8 cellular contexts compared by ENCODE assay signal in genomic region chr11:62666259-62666926, GRCh38. TPM values are rescaled to one million over a fixed set of nuclear protein-coding genes. Genes with fewer than 3 reads are reported as not detected.
DNase-seq lines count a peak whose midpoint lies in the region; ATAC-seq and TF ChIP-seq lines count a peak whose summit lies in the region.

No MANE protein-coding gene starts in this region.

- peaks cover 71% of the 10 kb centered on the region for H3K79me2 ChIP-seq in mammary epithelial cell (ENCODE audit: insufficient read depth, low read length)

- H3K9me3 ChIP-seq in mammary epithelial cell (replicated peaks; ENCODE audit: insufficient read depth, low read length): no peaks in the 10 kb centered on the region
- no peaks in the 10 kb centered on the region for H3K9me3 ChIP-seq in mucosa of rectum (ENCODE audit: control insufficient read depth in 2 of 2, low read length in 2 of 2)

- H3K27ac ChIP-seq in mammary epithelial cell (ENCODE audit: insufficient read depth, low read depth, low read length) (peak overlapping the region; percentile 37), mucosa of rectum (ENCODE audit: low read depth in 2 of 2, low read length in 2 of 2) (peak overlapping the region; percentile 91 to 92)

- WGBS in mammary epithelial cell (ENCODE audit: low coverage, missing lambda C conversion rate): 13% methylated on average over 11 of the region's 16 CpGs

- peaks cover 15% of the 10 kb centered on the region for H3K4me1 ChIP-seq in mammary epithelial cell (ENCODE audit: insufficient read depth, low read length)
- peaks cover 28% of the 10 kb centered on the region in 2 donors for H3K4me1 ChIP-seq in mucosa of rectum (ENCODE audit: control insufficient read depth in 2 of 2, insufficient read depth in 2 of 2, low read length in 2 of 2)

- peak overlapping the region; percentile 46 to 98 (median 98) for H3K27ac Mint-ChIP-seq in IgD-negative memory B cell

- peak overlapping the region; percentile 96 to 99 (median 98) for H3K4me3 Mint-ChIP-seq in IgD-negative memory B cell

- H3K9ac ChIP-seq in mammary epithelial cell (ENCODE audit: insufficient read depth, low read length) (peak overlapping the region; percentile 78), mucosa of rectum (ENCODE audit: low read depth in 1 of 2, low read length in 2 of 2) (peak overlapping the region; percentile 94 to 96)

- H2AFZ ChIP-seq in mammary epithelial cell (ENCODE audit: low read depth, low read length): no peak overlapping the region

- dilution Hi-C loops in mammary epithelial cell (cut with HindIII; ENCODE audit: low sequenced_read_pairs): no loop called here

- no TSS peak for BruUV-seq in mammary epithelial cell (replicated peaks; lab: Mats Ljungman, UMichigan)

- peak overlapping the region; percentile 92 for H3K4me3 ChIP-seq in AG04449 (ENCODE audit: low read depth, low read length)
- H3K4me3 ChIP-seq in mammary epithelial cell (replicated peaks in 1 of 3; ENCODE audit: insufficient read depth in 1 of 3, low read depth in 2 of 3, low read length in 3 of 3): peak overlapping the region; percentile 58 to 96 (median 83)
- H3K4me3 ChIP-seq in mucosa of rectum (ENCODE audit: low read length in 2 of 2): peak overlapping the region; percentile 91 to 96

- DNase-seq in AG04449 (ENCODE audit: low read depth, low spot score) (no peak), mammary epithelial cell (no peak), putamen (ENCODE audit: low spot score) (no peak), epidermal melanocyte (ENCODE audit: insufficient read length, low spot score) (no peak), foreskin melanocyte (no peak)

- no peak for ATAC-seq in HG02870 (IDR thresholded peaks at IDR 0.05; ENCODE audit: unreplicated experiment)

- CTCF ChIA-PET in AG04449 (lab: Yijun Ruan, JAX): interaction anchor here (1.5 to 6.1 kb wide), 2 partner anchors 28 to 119 kb away, joined by 8 to 26 read pairs; no protein-coding TSS in a partner anchor
- CTCF ChIA-PET in mammary epithelial cell (lab: Charles Lee; ENCODE audit: low non-redundant PET): interaction anchor here (0.6 kb wide), 1 partner anchor 216 kb away, joined by 3 read pairs; no protein-coding TSS in a partner anchor

- TF ChIP-seq CTCF in AG04449 (IDR thresholded peaks at IDR 0.05; ENCODE audit: insufficient read depth, low read length, missing control alignments) (no peak), mammary epithelial cell (conservative IDR thresholded peaks at IDR 0.05 in 1 of 2, IDR thresholded peaks at IDR 0.05 in 1 of 2; ENCODE audit: extremely low read depth in 1 of 2, insufficient read depth in 1 of 2, low read depth in 1 of 2, low read length in 2 of 2) (no peak)

- H3K27me3 ChIP-seq in mammary epithelial cell (ENCODE audit: insufficient read depth, low read length): no peaks in the 10 kb centered on the region
- H3K27me3 ChIP-seq in mucosa of rectum (ENCODE audit: control insufficient read depth in 2 of 2, insufficient read depth in 2 of 2, low read length in 2 of 2): no peaks in the 10 kb centered on the region

- peak overlapping the region; percentile 97 for H3K4me2 ChIP-seq in mammary epithelial cell (ENCODE audit: insufficient read depth, low read depth, low read length)

- intact Hi-C loops in mammary epithelial cell (cut with micrococcal nuclease): no loop called here

- in situ Hi-C loops in mammary epithelial cell (cut with MboI; ENCODE audit: low sequenced_read_pairs in 2 of 2): no loop called here

- no peaks in the 10 kb centered on the region for H3K27me3 Mint-ChIP-seq in IgD-negative memory B cell

- POLR2A ChIA-PET in AG04449 (lab: Yijun Ruan, JAX): interaction anchor here (0.7 to 3.3 kb wide), 17 partner anchors 9 to 271 kb away, joined by 3 to 58 read pairs (median 16); partner anchors contain the start of genes EEF1G, GANAB, INTS5 and LRRN4CL

- no peaks in the 10 kb centered on the region for H3K36me3 Mint-ChIP-seq in IgD-negative memory B cell

- no peaks in the 10 kb centered on the region for H4K20me1 ChIP-seq in mammary epithelial cell (ENCODE audit: insufficient read depth, low read length)

- H3K9me3 Mint-ChIP-seq in IgD-negative memory B cell: no peaks in the 10 kb centered on the region

- peaks cover 27 to 29% (median 29%) of the 10 kb centered on the region in 3 donors for H3K4me1 Mint-ChIP-seq in IgD-negative memory B cell

- peaks cover 15% of the 10 kb centered on the region for H3K36me3 ChIP-seq in mammary epithelial cell (ENCODE audit: insufficient read depth, low read length)
- H3K36me3 ChIP-seq in mucosa of rectum (ENCODE audit: control insufficient read depth in 2 of 2, insufficient read depth in 2 of 2, low read length in 2 of 2): peaks cover 12 to 14% of the 10 kb centered on the region in 2 donors

RNA-seq across cellular contexts. Expression of gene CSKMT, which starts 1.3 kb away (rescaled TPM):
- polyA plus RNA-seq in IgD-negative memory B cell (6.3 TPM), mammary epithelial cell (2.9 TPM)
- 10 to 100 TPM in 1 of 2 donors, 1 to 10 TPM in 1; 2.2 to 18.2 TPM for total RNA-seq in mammary epithelial cell
- polyA minus RNA-seq in mammary epithelial cell: 15.0 TPM

RNA-seq across cellular contexts. Expression of gene C11orf98, which starts 1.4 kb away (rescaled TPM):
- 96.3 TPM for polyA plus RNA-seq in IgD-negative memory B cell
- total RNA-seq in mammary epithelial cell: 10 to 100 TPM; 18.0 to 68.3 TPM
- 65.7 TPM for polyA plus RNA-seq in mammary epithelial cell
- 39.4 TPM for polyA minus RNA-seq in mammary epithelial cell

RNA-seq across cellular contexts. Expression of gene UQCC3, which starts 5.1 kb away (rescaled TPM):
- polyA plus RNA-seq in IgD-negative memory B cell: 13.7 TPM
- 10 to 100 TPM in 1 of 2 donors, 1 to 10 TPM in 1; 4.0 to 11.5 TPM for total RNA-seq in mammary epithelial cell
- 11.8 TPM for polyA plus RNA-seq in mammary epithelial cell
- 2.1 TPM for polyA minus RNA-seq in mammary epithelial cell

RNA-seq across cellular contexts. Expression of gene LBHD1, which starts 5.7 kb away (rescaled TPM):
- 6.2 TPM for polyA plus RNA-seq in IgD-negative memory B cell
- total RNA-seq in mammary epithelial cell: 1 to 10 TPM; 5.3 to 8.7 TPM
- 9.2 TPM for polyA plus RNA-seq in mammary epithelial cell
- 21.4 TPM for polyA minus RNA-seq in mammary epithelial cell

RNA-seq across cellular contexts. Expression of gene UBXN1, which starts 12.5 kb away (rescaled TPM):
- polyA plus RNA-seq in IgD-negative memory B cell (228 TPM), mammary epithelial cell (61.8 TPM)
- 10 to 100 TPM; 63.7 to 93.1 TPM for total RNA-seq in mammary epithelial cell
- 18.6 TPM for polyA minus RNA-seq in mammary epithelial cell
